Comparison of ENCODE assay signal across 1 cellular context in genomic region chr14:89400529-89400928, GRCh38.
TF ChIP-seq lines count a peak whose summit lies in the region.

No MANE protein-coding gene starts in this region.

TF ChIP-seq in WTC11, 78 proteins besides CTCF, POLR2A, EP300 and RAD21:
- TF ChIP-seq PRDM15 (CRISPR knock-in tag; IDR thresholded peaks at IDR 0.05) (no peak), ZNF512 (CRISPR knock-in tag; IDR thresholded peaks at IDR 0.05; ENCODE audit: borderline replicate concordance) (no peak), TP53 (CRISPR knock-in tag; IDR thresholded peaks at IDR 0.05) (no peak), TEAD4 (CRISPR knock-in tag; IDR thresholded peaks at IDR 0.05) (no peak), ZNF416 (CRISPR knock-in tag; IDR thresholded peaks at IDR 0.05) (no peak), GTF2I (CRISPR knock-in tag; conservative IDR thresholded peaks at IDR 0.05) (no peak), JAZF1 (CRISPR knock-in tag; IDR thresholded peaks at IDR 0.05) (no peak), EMX1 (CRISPR knock-in tag; IDR thresholded peaks at IDR 0.05) (no peak), FOXK1 (CRISPR knock-in tag; IDR thresholded peaks at IDR 0.05) (no peak)
